ENCODE assay signal across 12 cellular contexts in the genomic region with DNA sequence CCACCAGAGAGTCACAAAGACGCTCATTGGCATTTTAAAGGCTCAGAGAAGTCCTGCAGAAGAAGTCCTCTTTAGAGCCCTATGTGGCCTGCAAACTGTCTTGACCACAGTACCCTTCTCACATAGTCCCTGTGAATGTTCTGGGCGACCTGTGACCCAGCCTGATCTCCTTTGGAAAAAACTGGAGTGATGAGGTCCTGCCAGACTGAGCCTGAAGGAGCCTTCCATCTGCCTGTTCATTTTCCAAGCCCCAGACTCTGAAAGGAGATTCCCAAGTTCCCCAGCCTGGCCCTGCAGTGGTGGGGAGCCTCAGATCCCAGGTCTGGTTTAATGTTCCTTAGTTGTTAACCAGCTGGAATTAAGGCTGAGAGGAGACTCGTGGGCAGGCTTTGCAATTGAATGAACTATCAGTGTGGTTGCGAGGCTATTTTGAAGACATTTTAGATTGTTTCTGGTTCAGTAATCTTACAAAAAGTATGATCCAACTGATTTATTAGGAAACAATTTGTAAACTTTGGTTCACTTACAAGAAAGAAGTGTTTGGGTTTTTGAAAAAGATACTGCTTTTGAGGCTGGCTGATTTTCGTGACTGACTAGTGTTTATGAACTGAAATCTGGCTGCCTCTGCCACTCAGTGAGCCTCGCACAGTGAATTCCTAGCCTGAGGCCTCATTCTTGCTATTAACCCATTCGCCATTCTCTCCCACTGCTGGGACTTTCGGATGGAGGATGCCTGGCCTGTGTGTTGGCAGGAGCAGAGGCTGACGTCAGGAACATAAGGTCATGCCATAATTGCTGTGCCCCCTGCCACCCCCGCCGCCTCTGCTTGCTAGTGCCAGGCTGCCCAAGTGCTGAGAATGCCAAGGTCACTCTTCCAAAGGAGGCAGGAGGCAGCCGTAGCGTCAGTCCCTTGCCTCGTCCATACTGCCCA.
DNase-seq lines count a peak whose midpoint lies in the region; ATAC-seq and TF ChIP-seq lines count a peak whose summit lies in the region.
"Had no signal": no experiment of that assay in that cellular context is flagged by ENCODE, and none has a peak within 500 bp of the region (broad histone marks: within the 10 kb centered on the region; RNA-seq: fewer than 3 reads in every experiment).

No MANE protein-coding gene starts in this region.

- H3K9me3 Mint-ChIP-seq in chondrocyte (ENCODE audit: low read depth), result no peaks in the 10 kb centered on the region
- H3K9me3 Mint-ChIP-seq: immature natural killer cell had no signal

- peak; percentile 13 for TF ChIP-seq CTCF in chondrocyte (IDR thresholded peaks at IDR 0.05)

- in situ Hi-C loops in ACHN (cut with HindIII; ENCODE audit: low pct_ligation_motif_present, low pct_unique_long_range_greater_than_20kb, low sequenced_read_pairs), result no loop called here

- DNase-seq in GOT3 (lab: John Stamatoyannopoulos, UW) (peak; percentile 29), chondrocyte (ENCODE audit: low spot score) (no peak), kidney glomerular epithelial cell (lab: John Stamatoyannopoulos, UW) (peak; percentile 50), putamen (ENCODE audit: low spot score) (no peak), ACHN (no peak)
- DNase-seq: DMS79, dorsolateral prefrontal cortex, immature natural killer cell, WERI-Rb-1 had no signal

- H3K4me1 ChIP-seq in subcutaneous abdominal adipose tissue (ENCODE audit: control insufficient read depth in 5 of 5, insufficient read depth in 5 of 5, low read length in 5 of 5), result peaks cover 3 to 19% (median 16%) of the 10 kb centered on the region in 5 donors

- H3K4me3 Mint-ChIP-seq in chondrocyte (ENCODE audit: unreplicated experiment), result peak overlapping the region; percentile 33
- H3K4me3 Mint-ChIP-seq: immature natural killer cell had no signal

- H3K27ac Mint-ChIP-seq in chondrocyte (ENCODE audit: unreplicated experiment), result peak overlapping the region; percentile 96
- H3K27ac Mint-ChIP-seq: immature natural killer cell had no signal

- peaks cover 2% of the 10 kb centered on the region for H3K36me3 Mint-ChIP-seq in chondrocyte (ENCODE audit: low read depth)
- H3K36me3 Mint-ChIP-seq: immature natural killer cell had no signal

- H3K27ac ChIP-seq in subcutaneous abdominal adipose tissue (ENCODE audit: low read depth, low read length), result peak overlapping the region; percentile 88
- H3K27ac ChIP-seq: WERI-Rb-1 had no signal

- H3K9me3 ChIP-seq in subcutaneous abdominal adipose tissue (ENCODE audit: control insufficient read depth in 5 of 5, low read length in 5 of 5), result no peaks in the 10 kb centered on the region

- no peaks in the 10 kb centered on the region for H3K27me3 ChIP-seq in subcutaneous abdominal adipose tissue (ENCODE audit: control insufficient read depth in 5 of 5, insufficient read depth in 4 of 5, low read length in 5 of 5)
- H3K27me3 ChIP-seq: dorsolateral prefrontal cortex had no signal

- peaks cover 94% of the 10 kb centered on the region for H3K4me1 Mint-ChIP-seq in chondrocyte (ENCODE audit: low read depth)
- H3K4me1 Mint-ChIP-seq: immature natural killer cell had no signal

- peak overlapping the region in 2 of 5 donors; percentile 26 to 71 for H3K9ac ChIP-seq in subcutaneous abdominal adipose tissue (ENCODE audit: low read length in 5 of 5)

- H3K4me3 ChIP-seq in subcutaneous abdominal adipose tissue (ENCODE audit: low read depth in 1 of 5, low read length in 5 of 5), result no peak overlapping the region
- H3K4me3 ChIP-seq: dorsolateral prefrontal cortex had no signal

- no peak for ATAC-seq in GM18519 (IDR thresholded peaks at IDR 0.05; ENCODE audit: low FRiP score, unreplicated experiment)
- ATAC-seq in HG03139 (IDR thresholded peaks at IDR 0.05; ENCODE audit: unreplicated experiment), result no peak

- H3K36me3 ChIP-seq in subcutaneous abdominal adipose tissue (ENCODE audit: control insufficient read depth in 5 of 5, insufficient read depth in 5 of 5, low read length in 5 of 5), result no peaks in the 10 kb centered on the region
- H3K36me3 ChIP-seq: WERI-Rb-1 had no signal

- no peaks in the 10 kb centered on the region for H3K27me3 Mint-ChIP-seq in chondrocyte (ENCODE audit: low read depth)

Comparison
In these comparisons a context has a peak if more than half of its experiments do, and no peak if none do; other contexts are left out.
1. DNase-seq: peak in GOT3 (single experiment) and kidney glomerular epithelial cell (single experiment); none in chondrocyte (single experiment), putamen (single experiment) and ACHN (single experiment).